In genomic region chr6:11710968-11711643, GRCh38 we compare ENCODE assay signal across 11 cellular contexts.
DNase-seq lines count a peak whose midpoint lies in the region; ATAC-seq and TF ChIP-seq lines count a peak whose summit lies in the region.
"Had no signal": no experiment of that assay in that cellular context is flagged by ENCODE, and none has a peak within 500 bp of the region (broad histone marks: within the 10 kb centered on the region; RNA-seq: fewer than 3 reads in every experiment).

No MANE protein-coding gene starts in this region.

- no peaks in the 10 kb centered on the region for H3K9me3 Mint-ChIP-seq in natural killer cell treated with Interleukin-12 subunit alpha and Interleukin-12 subunit beta and Interleukin-15 and Interleukin-18, amount 100 ng/mL, for 72 hours
- H3K9me3 Mint-ChIP-seq in natural killer cell (no peaks in the 10 kb centered on the region), CD14-positive monocyte (peaks cover 0 to 7% (median 2%) of the 10 kb centered on the region in 7 donors)
- H3K9me3 Mint-ChIP-seq in activated naive CD4-positive, alpha-beta T cell treated with anti-CD3 and anti-CD28 coated beads, Interleukin-2, amount 10 ng/mL, durations not matched to agents 7 days and 5 days: no peaks in the 10 kb centered on the region
- peaks cover 0 to 11% (median 0%) of the 10 kb centered on the region in 9 donors for H3K9me3 Mint-ChIP-seq in naive thymus-derived CD8-positive, alpha-beta T cell

- DNase-seq in natural killer cell treated with Interleukin-12 subunit alpha and Interleukin-12 subunit beta and Interleukin-15 and Interleukin-18, amount 100 ng/mL, for 72 hours (ENCODE audit: low spot score): no peak
- DNase-seq in natural killer cell (no peak), aorta (no peak), CD14-positive monocyte (ENCODE audit: low spot score) (no peak), RKO (ENCODE audit: low spot score) (no peak)
- DNase-seq in activated naive CD4-positive, alpha-beta T cell treated with anti-CD3 and anti-CD28 coated beads, Interleukin-2, amount 10 ng/mL, durations not matched to agents 7 days and 5 days: no peak
- no peak for DNase-seq in naive thymus-derived CD8-positive, alpha-beta T cell
- DNase-seq: C1 segment of cervical spinal cord, NCI-H1436 treated with DMSO at 0.1 percent for 48 hours had no signal

- H3K4me3 ChIP-seq in aorta (ENCODE audit: low read length in 2 of 2): no peak overlapping the region

- H3K27me3 Mint-ChIP-seq in natural killer cell treated with Interleukin-12 subunit alpha and Interleukin-12 subunit beta and Interleukin-15 and Interleukin-18, amount 100 ng/mL, for 72 hours: peaks cover 0 to 2% of the 10 kb centered on the region in 2 donors
- H3K27me3 Mint-ChIP-seq in natural killer cell (ENCODE audit: low read depth in 2 of 2) (peaks cover 2 to 14% of the 10 kb centered on the region in 2 donors), CD14-positive monocyte (ENCODE audit: low read depth in 3 of 3) (peaks cover 0 to 9% (median 0%) of the 10 kb centered on the region in 3 donors)
- no peaks in the 10 kb centered on the region for H3K27me3 Mint-ChIP-seq in activated naive CD4-positive, alpha-beta T cell treated with anti-CD3 and anti-CD28 coated beads, Interleukin-2, amount 10 ng/mL, durations not matched to agents 7 days and 5 days
- H3K27me3 Mint-ChIP-seq in naive thymus-derived CD8-positive, alpha-beta T cell: no peaks in the 10 kb centered on the region

- peaks cover 0 to 3% of the 10 kb centered on the region in 2 donors for H3K4me1 ChIP-seq in aorta (ENCODE audit: control insufficient read depth in 1 of 2, insufficient read depth in 2 of 2, low read length in 2 of 2)

- no peaks in the 10 kb centered on the region for H3K27me3 ChIP-seq in aorta (ENCODE audit: control insufficient read depth in 1 of 2, insufficient read depth in 2 of 2, low read length in 1 of 2)

- intact Hi-C loops in natural killer cell (cut with micrococcal nuclease): no loop called here
- intact Hi-C loops in aorta (cut with DNase I): loop anchor here in 1 of 2 donors (2.0 kb wide), 1 partner anchor 60 kb away; no protein-coding TSS in a partner anchor
- intact Hi-C loops in CD14-positive monocyte (cut with micrococcal nuclease): loop anchor here in 1 of 2 donors (10.0 kb wide), 1 partner anchor 54 kb away; no protein-coding TSS in a partner anchor

- H3K4me3 Mint-ChIP-seq in natural killer cell treated with Interleukin-12 subunit alpha and Interleukin-12 subunit beta and Interleukin-15 and Interleukin-18, amount 100 ng/mL, for 72 hours: no peak overlapping the region
- H3K4me3 Mint-ChIP-seq in natural killer cell (no peak overlapping the region), CD14-positive monocyte (no peak overlapping the region)
- peak overlapping the region; percentile 6 for H3K4me3 Mint-ChIP-seq in activated naive CD4-positive, alpha-beta T cell treated with anti-CD3 and anti-CD28 coated beads, Interleukin-2, amount 10 ng/mL, durations not matched to agents 7 days and 5 days
- H3K4me3 Mint-ChIP-seq in naive thymus-derived CD8-positive, alpha-beta T cell: peak overlapping the region in 8 of 10 donors; percentile 64 to 79 (median 74)

- no peak overlapping the region for H3K27ac ChIP-seq in aorta (ENCODE audit: low read depth in 1 of 2, low read length in 2 of 2)
- H3K27ac ChIP-seq: RWPE1 had no signal

- 35 to 42% methylated on average over 15 of the region's 15 CpGs for WGBS in aorta, 2 donors

- H3K4me1 Mint-ChIP-seq in natural killer cell treated with Interleukin-12 subunit alpha and Interleukin-12 subunit beta and Interleukin-15 and Interleukin-18, amount 100 ng/mL, for 72 hours (ENCODE audit: low read depth in 2 of 2): peaks cover 0 to 5% of the 10 kb centered on the region in 2 donors
- H3K4me1 Mint-ChIP-seq in natural killer cell (no peaks in the 10 kb centered on the region), CD14-positive monocyte (peaks cover 43% of the 10 kb centered on the region)
- peaks cover 67% of the 10 kb centered on the region for H3K4me1 Mint-ChIP-seq in activated naive CD4-positive, alpha-beta T cell treated with anti-CD3 and anti-CD28 coated beads, Interleukin-2, amount 10 ng/mL, durations not matched to agents 7 days and 5 days
- H3K4me1 Mint-ChIP-seq in naive thymus-derived CD8-positive, alpha-beta T cell: peaks cover 53 to 80% (median 78%) of the 10 kb centered on the region in 4 donors

- H3K9me3 ChIP-seq in aorta (ENCODE audit: control insufficient read depth, low read length): no peaks in the 10 kb centered on the region

- no peak for TF ChIP-seq CTCF in natural killer cell (IDR thresholded peaks at IDR 0.05)
- TF ChIP-seq CTCF in CD14-positive monocyte (IDR thresholded peaks at IDR 0.05): no peak

- H3K27ac Mint-ChIP-seq in natural killer cell treated with Interleukin-12 subunit alpha and Interleukin-12 subunit beta and Interleukin-15 and Interleukin-18, amount 100 ng/mL, for 72 hours: peak overlapping the region; percentile 34 to 64
- H3K27ac Mint-ChIP-seq in natural killer cell (no peak overlapping the region), CD14-positive monocyte (peak overlapping the region in 3 of 7 donors; percentile 87 to 95 (median 95))
- H3K27ac Mint-ChIP-seq in activated naive CD4-positive, alpha-beta T cell treated with anti-CD3 and anti-CD28 coated beads, Interleukin-2, amount 10 ng/mL, durations not matched to agents 7 days and 5 days: peak overlapping the region; percentile 94
- H3K27ac Mint-ChIP-seq in naive thymus-derived CD8-positive, alpha-beta T cell: peak overlapping the region; percentile 95 to 100 (median 98)

- POLR2A ChIA-PET in naive thymus-derived CD8-positive, alpha-beta T cell (lab: Charles Lee): interaction anchor here (0.6 to 3.1 kb wide), 16 partner anchors 9 to 327 kb away, joined by 3 to 25 read pairs (median 4); partner anchors contain the start of gene HIVEP1

- H3K36me3 Mint-ChIP-seq in natural killer cell treated with Interleukin-12 subunit alpha and Interleukin-12 subunit beta and Interleukin-15 and Interleukin-18, amount 100 ng/mL, for 72 hours: no peaks in the 10 kb centered on the region
- H3K36me3 Mint-ChIP-seq in natural killer cell (no peaks in the 10 kb centered on the region), CD14-positive monocyte (peaks cover 0 to 2% of the 10 kb centered on the region in 2 donors)
- peaks cover 25% of the 10 kb centered on the region for H3K36me3 Mint-ChIP-seq in activated naive CD4-positive, alpha-beta T cell treated with anti-CD3 and anti-CD28 coated beads, Interleukin-2, amount 10 ng/mL, durations not matched to agents 7 days and 5 days
- H3K36me3 Mint-ChIP-seq in naive thymus-derived CD8-positive, alpha-beta T cell: peaks cover 0 to 2% (median 0%) of the 10 kb centered on the region in 3 donors

- H3K36me3 ChIP-seq in aorta (ENCODE audit: control insufficient read depth in 1 of 2, insufficient read depth in 2 of 2, low read length in 1 of 2): no peaks in the 10 kb centered on the region

- ATAC-seq in natural killer cell treated with Interleukin-12 subunit alpha and Interleukin-12 subunit beta and Interleukin-15 and Interleukin-18, amount 100 ng/mL, for 72 hours: no peak
- ATAC-seq in natural killer cell: no peak
- peak in 1 of 2 donors; percentile 2 for ATAC-seq in naive thymus-derived CD8-positive, alpha-beta T cell
- peak; percentile 45 for ATAC-seq in aorta (ENCODE audit: low FRiP score)
- ATAC-seq in GM18909 (IDR thresholded peaks at IDR 0.05; ENCODE audit: poor library complexity, unreplicated experiment): no peak

- CTCF ChIA-PET in activated naive CD4-positive, alpha-beta T cell treated with anti-CD3 and anti-CD28 coated beads, Interleukin-2, amount 10 ng/mL, durations not matched to agents 7 days and 5 days (lab: Charles Lee): interaction anchor here (0.8 to 1.9 kb wide), 5 partner anchors 9 to 301 kb away, joined by 3 to 7 read pairs (median 3); partner anchors contain the start of gene HIVEP1

Comparison
In these comparisons a context has a peak if more than half of its experiments do, and no peak if none do; other contexts are left out.
1. H3K27ac Mint-ChIP-seq: peak in natural killer cell treated with Interleukin-12 subunit alpha and Interleukin-12 subunit beta and Interleukin-15 and Interleukin-18, amount 100 ng/mL, for 72 hours (2 of 2), activated naive CD4-positive, alpha-beta T cell treated with anti-CD3 and anti-CD28 coated beads, Interleukin-2, amount 10 ng/mL, durations not matched to agents 7 days and 5 days (single experiment) and naive thymus-derived CD8-positive, alpha-beta T cell (10 of 10); none in natural killer cell (0 of 2).
2. H3K4me3 Mint-ChIP-seq: peak in activated naive CD4-positive, alpha-beta T cell treated with anti-CD3 and anti-CD28 coated beads, Interleukin-2, amount 10 ng/mL, durations not matched to agents 7 days and 5 days (single experiment) and naive thymus-derived CD8-positive, alpha-beta T cell (8 of 10); none in natural killer cell treated with Interleukin-12 subunit alpha and Interleukin-12 subunit beta and Interleukin-15 and Interleukin-18, amount 100 ng/mL, for 72 hours (single experiment), natural killer cell (single experiment) and CD14-positive monocyte (0 of 2).